ENCODE assay signal across 15 cellular contexts in genomic region chr10:16649757-16650156, GRCh38.
A peak's percentile ranks its signal among the peaks of the same experiment; 100 is the strongest.
DNase-seq lines count a peak whose midpoint lies in the region; ATAC-seq and TF ChIP-seq lines count a peak whose summit lies in the region.
"Had no signal": no experiment of that assay in that cellular context is flagged by ENCODE, and none has a peak within 500 bp of the region (broad histone marks: within the 10 kb centered on the region; RNA-seq: fewer than 3 reads in every experiment).

No MANE protein-coding gene starts in this region.

- no peak overlapping the region for H3K56ac ChIP-seq in IMR-90 (ENCODE audit: extremely low read depth, insufficient read depth, low read length)

- H2BK120ac ChIP-seq in IMR-90 (ENCODE audit: low read depth, low read length), result no peak overlapping the region

- H3K4me1 ChIP-seq in IMR-90 (ENCODE audit: control insufficient read depth, insufficient read depth, low read length) (peaks cover 2% of the 10 kb centered on the region), left lung (no peaks in the 10 kb centered on the region), tibial nerve (peaks cover 0 to 11% (median 1%) of the 10 kb centered on the region in 4 donors), Karpas-422 (ENCODE audit: low read length) (no peaks in the 10 kb centered on the region)
- H3K4me1 ChIP-seq: Caco-2 had no signal

- TF ChIP-seq EP300 in tibial nerve (IDR thresholded peaks at IDR 0.05), result no peak

- POLR2A ChIA-PET in IMR-90 (lab: Charles Lee; ENCODE audit: unreplicated experiment), result no interaction called here

- H4K20me1 ChIP-seq in IMR-90 (ENCODE audit: insufficient read depth, low read length) (no peaks in the 10 kb centered on the region), Karpas-422 (ENCODE audit: insufficient read depth, low read depth, low read length) (no peaks in the 10 kb centered on the region)

- no peak overlapping the region for H3K4me3 Mint-ChIP-seq in activated T-helper 17 cell treated with anti-CD3 and anti-CD28 coated beads, Interleukin-2, amount 50 U/mL, for 72 hours
- H3K4me3 Mint-ChIP-seq: CD4-positive, alpha-beta memory T cell had no signal

- ATAC-seq in IMR-90 (ENCODE audit: low read depth) (peak; percentile 75), left lung (peak; percentile 51)
- ATAC-seq in activated T-helper 17 cell treated with anti-CD3 and anti-CD28 coated beads, Interleukin-2, amount 50 U/mL, for 72 hours (replicated peaks), result no peak

- H3K79me2 ChIP-seq in Karpas-422 (ENCODE audit: low read length), result no peaks in the 10 kb centered on the region

- no peaks in the 10 kb centered on the region for H3K27me3 Mint-ChIP-seq in activated T-helper 17 cell treated with anti-CD3 and anti-CD28 coated beads, Interleukin-2, amount 50 U/mL, for 72 hours
- H3K27me3 Mint-ChIP-seq: CD4-positive, alpha-beta memory T cell had no signal

- H3K14ac ChIP-seq in IMR-90 (replicated peaks; ENCODE audit: low read depth, low read length), result no peak overlapping the region

- H3K4me1 Mint-ChIP-seq in activated T-helper 17 cell treated with anti-CD3 and anti-CD28 coated beads, Interleukin-2, amount 50 U/mL, for 72 hours, result peaks cover 17% of the 10 kb centered on the region

- no peak overlapping the region for H4K91ac ChIP-seq in IMR-90 (ENCODE audit: insufficient read depth, low read depth, low read length)

- H3K4me2 ChIP-seq in IMR-90 (ENCODE audit: low read depth, low read length) (no peak overlapping the region), Karpas-422 (ENCODE audit: low read depth, low read length, poor library complexity, severe bottlenecking) (no peak overlapping the region)

- in situ Hi-C loops in IMR-90 (cut with MboI; ENCODE audit: low sequenced_read_pairs), result no loop called here

- H2BK5ac ChIP-seq in IMR-90 (ENCODE audit: low read depth, low read length, poor library complexity, severe bottlenecking), result no peak overlapping the region

- no peak overlapping the region for H4K5ac ChIP-seq in IMR-90 (ENCODE audit: low read depth, low read length)

- H3K9me2 ChIP-seq in Karpas-422 (replicated peaks; ENCODE audit: insufficient read depth, low read length), result no peaks in the 10 kb centered on the region

- TF ChIP-seq RAD21 in IMR-90 (IDR thresholded peaks at IDR 0.05; ENCODE audit: low read length), result no peak

- CTCF ChIA-PET in IMR-90 (lab: Yijun Ruan, JAX), result interaction anchor here (0.5 kb wide), 1 partner anchor 760 kb away, joined by 3 read pairs; no protein-coding TSS in a partner anchor

- no peak for TF ChIP-seq CTCF in IMR-90 (conservative IDR thresholded peaks at IDR 0.05; ENCODE audit: low read depth, low read length)
- TF ChIP-seq CTCF in left lung (IDR thresholded peaks at IDR 0.05), result no peak
- no peak for TF ChIP-seq CTCF in tibial nerve (IDR thresholded peaks at IDR 0.05)

- no peak overlapping the region for H2BK15ac ChIP-seq in IMR-90 (ENCODE audit: low read depth, low read length)

- no peak overlapping the region for H2AFZ ChIP-seq in IMR-90 (replicated peaks; ENCODE audit: low read length, poor library complexity)
- H2AFZ ChIP-seq in Karpas-422 (ENCODE audit: low read length), result no peak overlapping the region

- WGBS in IMR-90 (ENCODE audit: extremely low coverage in 2 of 2, insufficient read length in 1 of 2), 2 experiments, result no CpG with 5 or more reads among the region's 2 CpGs
- WGBS in tibial nerve, 2 donors, result 46 to 52% methylated on average over 2 of the region's 2 CpGs

- peak overlapping the region; percentile 57 for H3K27ac Mint-ChIP-seq in activated T-helper 17 cell treated with anti-CD3 and anti-CD28 coated beads, Interleukin-2, amount 50 U/mL, for 72 hours

- H3K27me3 ChIP-seq in IMR-90 (ENCODE audit: control insufficient read depth, insufficient read depth, low read length) (no peaks in the 10 kb centered on the region), left lung (no peaks in the 10 kb centered on the region), tibial nerve (no peaks in the 10 kb centered on the region), Karpas-422 (ENCODE audit: low read length) (no peaks in the 10 kb centered on the region)

- DNase-seq in IMR-90 (peak; percentile 21), left lung (no peak), tibial nerve (ENCODE audit: low spot score in 2 of 2) (no peak), Karpas-422 (no peak), COR-L47 (lab: John Stamatoyannopoulos, UW) (no peak)
- DNase-seq in activated CD4-positive, alpha-beta T cell treated with anti-CD3 and anti-CD28 coated beads for 4 hours, result no peak
- DNase-seq: 8988T; C1 segment of cervical spinal cord; Caco-2; CD4-positive, alpha-beta memory T cell; DMS153; DND-41; H7; HCEC 1CT had no signal

- H3K4ac ChIP-seq in IMR-90 (ENCODE audit: low read depth, low read length), result no peak overlapping the region

- TF ChIP-seq POLR2A in IMR-90 (IDR thresholded peaks at IDR 0.05; ENCODE audit: low read depth, low read length) (no peak), tibial nerve (IDR thresholded peaks at IDR 0.05) (no peak)

- H3K9me3 Mint-ChIP-seq in activated T-helper 17 cell treated with anti-CD3 and anti-CD28 coated beads, Interleukin-2, amount 50 U/mL, for 72 hours, result no peaks in the 10 kb centered on the region
- H3K9me3 Mint-ChIP-seq: CD4-positive, alpha-beta memory T cell had no signal

- peaks cover 9 to 17% of the 10 kb centered on the region in 2 experiments for H3K79me1 ChIP-seq in IMR-90 (ENCODE audit: low read depth in 1 of 2, low read length in 2 of 2)

- dilution Hi-C loops in IMR-90 (cut with HindIII; ENCODE audit: low sequenced_read_pairs, unreplicated experiment), result no loop called here

- H3K18ac ChIP-seq in IMR-90 (ENCODE audit: low read depth, low read length), result no peak overlapping the region

- no TSS peak for BruUV-seq in IMR-90 (replicated peaks; lab: Mats Ljungman, UMichigan)

- no peak overlapping the region for H4K8ac ChIP-seq in IMR-90 (ENCODE audit: low read depth in 2 of 2, low read length in 2 of 2)

- H3K36me3 ChIP-seq in IMR-90 (ENCODE audit: control insufficient read depth, insufficient read depth, low read length), result no peaks in the 10 kb centered on the region
- no peaks in the 10 kb centered on the region for H3K36me3 ChIP-seq in left lung
- no peaks in the 10 kb centered on the region for H3K36me3 ChIP-seq in tibial nerve
- H3K36me3 ChIP-seq in Karpas-422 (ENCODE audit: insufficient read depth, low read length), result no peaks in the 10 kb centered on the region

- no peak overlapping the region for H3K4me3 ChIP-seq in IMR-90 (ENCODE audit: insufficient read depth, low read depth, low read length)
- no peak overlapping the region for H3K4me3 ChIP-seq in left lung
- no peak overlapping the region for H3K4me3 ChIP-seq in tibial nerve
- no peak overlapping the region for H3K4me3 ChIP-seq in Karpas-422 (ENCODE audit: low read length)

- H2BK20ac ChIP-seq in IMR-90 (ENCODE audit: low read depth, low read length), result no peak overlapping the region

- H3K23ac ChIP-seq in IMR-90 (ENCODE audit: low read depth, low read length), result no peak overlapping the region

- no peak overlapping the region for H2AK9ac ChIP-seq in IMR-90 (replicated peaks; ENCODE audit: low read depth, low read length, poor library complexity)

- intact Hi-C loops in IMR-90 (cut with micrococcal nuclease) (no loop called here), left lung (cut with DNase I) (no loop called here)

- H3K9ac ChIP-seq in IMR-90 (ENCODE audit: low read depth, low read length) (no peak overlapping the region), Karpas-422 (ENCODE audit: low read length) (no peak overlapping the region)

- no peaks in the 10 kb centered on the region; the same call in 1 of the 2 replicates for H3K9me1 ChIP-seq in IMR-90 (ENCODE audit: insufficient read depth, low read length)

- H3K27ac ChIP-seq in IMR-90 (ENCODE audit: insufficient read depth, low read length), result no peak overlapping the region
- no peak overlapping the region for H3K27ac ChIP-seq in left lung
- H3K27ac ChIP-seq in tibial nerve, result peak overlapping the region; percentile 4 to 68 (median 46)
- H3K27ac ChIP-seq in Karpas-422 (ENCODE audit: low read length), result no peak overlapping the region

- no peaks in the 10 kb centered on the region for H3K36me3 Mint-ChIP-seq in activated T-helper 17 cell treated with anti-CD3 and anti-CD28 coated beads, Interleukin-2, amount 50 U/mL, for 72 hours (ENCODE audit: low read depth)

- H2AK5ac ChIP-seq in IMR-90 (ENCODE audit: low read depth, low read length), result no peak overlapping the region

- no peaks in the 10 kb centered on the region for H3K9me3 ChIP-seq in IMR-90 (ENCODE audit: control insufficient read depth, insufficient read depth, low read length)
- H3K9me3 ChIP-seq in left lung, result no peaks in the 10 kb centered on the region
- H3K9me3 ChIP-seq in tibial nerve, result no peaks in the 10 kb centered on the region
- H3K9me3 ChIP-seq in Karpas-422 (ENCODE audit: low read length), result no peaks in the 10 kb centered on the region
- H3K9me3 ChIP-seq: Caco-2 had no signal

TF ChIP-seq in IMR-90, 13 proteins besides CTCF, POLR2A, EP300 and RAD21:
- TF ChIP-seq CEBPB (IDR thresholded peaks at IDR 0.05; ENCODE audit: low read depth, low read length) (no peak), BHLHE40 (IDR thresholded peaks at IDR 0.05; ENCODE audit: low read depth, low read length) (no peak), MXI1 (IDR thresholded peaks at IDR 0.05; ENCODE audit: borderline replicate concordance, low read depth, low read length) (no peak), USF2 (IDR thresholded peaks at IDR 0.05; ENCODE audit: low read depth, low read length) (no peak), MAZ (IDR thresholded peaks at IDR 0.05; ENCODE audit: borderline replicate concordance, low read depth, low read length) (no peak)
TF ChIP-seq in IMR-90: peak in this region for 0.

Comparison
In these comparisons a context has a peak if more than half of its experiments do, and no peak if none do; other contexts are left out.
1. H3K27ac ChIP-seq: peak in tibial nerve (4 of 4); none in IMR-90 (single experiment), left lung (0 of 2) and Karpas-422 (single experiment).